29 cellular contexts compared by ENCODE assay signal in genomic region chr21:45913886-45914285, GRCh38.
"Had no signal": no experiment of that assay in that cellular context is flagged by ENCODE, and none has a peak within 500 bp of the region (broad histone marks: within the 10 kb centered on the region; RNA-seq: fewer than 3 reads in every experiment).

No MANE protein-coding gene starts in this region.

- H3K9me3 Mint-ChIP-seq: activated CD4-positive, alpha-beta memory T cell treated with anti-CD3 and anti-CD28 coated beads for 36 hours; activated CD4-positive, alpha-beta T cell treated with anti-CD3 and anti-CD28 coated beads, Interleukin-2, amount 10 ng/mL, durations not matched to agents 24 days and 14 days; activated T-helper 1 cell treated with anti-CD3 and anti-CD28 coated beads, Interleukin-12 subunit alpha, Interleukin-12 subunit beta, Interleukin-2, Interleukin-4 antibody, amounts not matched to agents 30 ng/mL and 10 ng/mL and 1 ng/mL, durations not matched to agents 14 hours and 24 hours and 36 hours; activated T-helper 2 cell treated with anti-CD3 and anti-CD28 coated beads, Interferon-gamma antibody, Interleukin-2, Interleukin-4, amounts not matched to agents 10 μg/mL and 5 μg/mL and 100 μg/mL, durations not matched to agents 14 hours and 24 hours and 36 hours; effector memory CD8-positive, alpha-beta T cell had no signal

- DNase-seq: activated CD4-positive, alpha-beta memory T cell treated with anti-CD3 and anti-CD28 coated beads for 36 hours; activated CD4-positive, alpha-beta T cell treated with anti-CD3 and anti-CD28 coated beads for 36 hours; activated CD4-positive, alpha-beta T cell treated with anti-CD3 and anti-CD28 coated beads, Interleukin-2, amount 10 ng/mL, durations not matched to agents 24 days and 14 days; activated CD4-positive, CD25-positive, alpha-beta regulatory T cell; activated CD4-positive, CD25-positive, alpha-beta regulatory T cell treated with anti-CD3 and anti-CD28 coated beads, Interleukin-2, amount 50 U/mL, for 72 hours; activated CD8-positive, alpha-beta memory T cell treated with anti-CD3 and anti-CD28 coated beads, Interleukin-2, amount 10 ng/mL, durations not matched to agents 7 days and 5 days; activated CD8-positive, alpha-beta memory T cell treated with anti-CD3 and anti-CD28 coated beads, Interleukin-2, amount 50 U/mL, for 4 hours; activated CD8-positive, alpha-beta T cell treated with anti-CD3 and anti-CD28 coated beads, Interleukin-2, amount 10 ng/mL, durations not matched to agents 7 days and 5 days; activated effector memory CD4-positive, alpha-beta T cell treated with anti-CD3 and anti-CD28 coated beads, Interleukin-2, amount 50 U/mL, for 16 hours; activated naive CD4-positive, alpha-beta T cell treated with anti-CD3 and anti-CD28 coated beads, Interleukin-2, amount 50 U/mL, for 16 hours; activated T-cell treated with anti-CD3 and anti-CD28 coated beads, Interleukin-2, amount 50 U/mL, for 1 hour; activated T-cell treated with anti-CD3 and anti-CD28 coated beads, Interleukin-2, amount 50 U/mL, for 48 hours; amniotic stem cell; anterior cingulate cortex; body of pancreas; caudate nucleus; cortex of kidney; dermis blood vessel endothelial cell; effector CD4-positive, alpha-beta T cell; effector memory CD8-positive, alpha-beta T cell; erythroblast; foreskin keratinocyte; heart right ventricle; T-helper 2 cell had no signal

- H3K27ac Mint-ChIP-seq: activated CD4-positive, alpha-beta memory T cell treated with anti-CD3 and anti-CD28 coated beads for 36 hours; activated CD4-positive, alpha-beta T cell treated with anti-CD3 and anti-CD28 coated beads for 36 hours; activated CD4-positive, alpha-beta T cell treated with anti-CD3 and anti-CD28 coated beads, Interleukin-2, amount 10 ng/mL, durations not matched to agents 24 days and 14 days; activated CD8-positive, alpha-beta memory T cell treated with anti-CD3 and anti-CD28 coated beads, Interleukin-2, amount 10 ng/mL, durations not matched to agents 7 days and 5 days; activated CD8-positive, alpha-beta T cell treated with anti-CD3 and anti-CD28 coated beads, Interleukin-2, amount 10 ng/mL, durations not matched to agents 7 days and 5 days; activated naive CD8-positive, alpha-beta T cell; activated T-helper 1 cell treated with anti-CD3 and anti-CD28 coated beads, Interleukin-12 subunit alpha, Interleukin-12 subunit beta, Interleukin-2, Interleukin-4 antibody, amounts not matched to agents 30 ng/mL and 10 ng/mL and 1 ng/mL, durations not matched to agents 14 hours and 24 hours and 36 hours; activated T-helper 2 cell treated with anti-CD3 and anti-CD28 coated beads, Interferon-gamma antibody, Interleukin-2, Interleukin-4, amounts not matched to agents 10 μg/mL and 5 μg/mL and 100 μg/mL, durations not matched to agents 14 hours and 24 hours and 36 hours; effector memory CD8-positive, alpha-beta T cell had no signal

- H3K4me3 ChIP-seq: body of pancreas, esophagus muscularis mucosa, gastroesophageal sphincter, heart right ventricle had no signal

- H3K4me3 Mint-ChIP-seq: activated CD4-positive, alpha-beta memory T cell treated with anti-CD3 and anti-CD28 coated beads for 36 hours; activated CD4-positive, alpha-beta T cell treated with anti-CD3 and anti-CD28 coated beads for 36 hours; activated CD4-positive, alpha-beta T cell treated with anti-CD3 and anti-CD28 coated beads, Interleukin-2, amount 10 ng/mL, durations not matched to agents 24 days and 14 days; activated CD8-positive, alpha-beta memory T cell treated with anti-CD3 and anti-CD28 coated beads, Interleukin-2, amount 10 ng/mL, durations not matched to agents 7 days and 5 days; activated CD8-positive, alpha-beta T cell treated with anti-CD3 and anti-CD28 coated beads, Interleukin-2, amount 10 ng/mL, durations not matched to agents 7 days and 5 days; activated naive CD8-positive, alpha-beta T cell; activated T-helper 1 cell treated with anti-CD3 and anti-CD28 coated beads, Interleukin-12 subunit alpha, Interleukin-12 subunit beta, Interleukin-2, Interleukin-4 antibody, amounts not matched to agents 30 ng/mL and 10 ng/mL and 1 ng/mL, durations not matched to agents 14 hours and 24 hours and 36 hours; effector memory CD8-positive, alpha-beta T cell had no signal

- H3K36me3 ChIP-seq: esophagus muscularis mucosa, gastroesophageal sphincter, heart right ventricle had no signal

- H3K9me3 ChIP-seq: body of pancreas, esophagus muscularis mucosa, gastroesophageal sphincter, heart right ventricle had no signal

- ATAC-seq: activated CD4-positive, alpha-beta T cell treated with anti-CD3 and anti-CD28 coated beads for 36 hours; activated CD8-positive, alpha-beta memory T cell treated with anti-CD3 and anti-CD28 coated beads, Interleukin-2, amount 10 ng/mL, durations not matched to agents 7 days and 5 days; activated CD8-positive, alpha-beta T cell treated with anti-CD3 and anti-CD28 coated beads, Interleukin-2, amount 10 ng/mL, durations not matched to agents 7 days and 5 days; body of pancreas; effector memory CD8-positive, alpha-beta T cell; foreskin keratinocyte; gastroesophageal sphincter; heart right ventricle had no signal

- H3K27me3 Mint-ChIP-seq: activated CD4-positive, alpha-beta memory T cell treated with anti-CD3 and anti-CD28 coated beads for 36 hours; activated CD4-positive, alpha-beta T cell treated with anti-CD3 and anti-CD28 coated beads for 36 hours; activated CD4-positive, alpha-beta T cell treated with anti-CD3 and anti-CD28 coated beads, Interleukin-2, amount 10 ng/mL, durations not matched to agents 24 days and 14 days; activated CD8-positive, alpha-beta memory T cell treated with anti-CD3 and anti-CD28 coated beads, Interleukin-2, amount 10 ng/mL, durations not matched to agents 7 days and 5 days; activated naive CD8-positive, alpha-beta T cell had no signal

- H3K36me3 Mint-ChIP-seq: activated CD4-positive, alpha-beta memory T cell treated with anti-CD3 and anti-CD28 coated beads for 36 hours; activated CD8-positive, alpha-beta memory T cell treated with anti-CD3 and anti-CD28 coated beads, Interleukin-2, amount 10 ng/mL, durations not matched to agents 7 days and 5 days; activated naive CD8-positive, alpha-beta T cell had no signal

- H3K4me1 ChIP-seq: body of pancreas, foreskin keratinocyte had no signal

- H3K4me1 Mint-ChIP-seq: activated CD4-positive, alpha-beta T cell treated with anti-CD3 and anti-CD28 coated beads, Interleukin-2, amount 10 ng/mL, durations not matched to agents 24 days and 14 days had no signal

- H3K27me3 ChIP-seq: body of pancreas, foreskin keratinocyte, gastroesophageal sphincter had no signal

- H3K27ac ChIP-seq: body of pancreas, esophagus muscularis mucosa, foreskin keratinocyte, gastroesophageal sphincter, heart right ventricle had no signal
